In the genomic region with DNA sequence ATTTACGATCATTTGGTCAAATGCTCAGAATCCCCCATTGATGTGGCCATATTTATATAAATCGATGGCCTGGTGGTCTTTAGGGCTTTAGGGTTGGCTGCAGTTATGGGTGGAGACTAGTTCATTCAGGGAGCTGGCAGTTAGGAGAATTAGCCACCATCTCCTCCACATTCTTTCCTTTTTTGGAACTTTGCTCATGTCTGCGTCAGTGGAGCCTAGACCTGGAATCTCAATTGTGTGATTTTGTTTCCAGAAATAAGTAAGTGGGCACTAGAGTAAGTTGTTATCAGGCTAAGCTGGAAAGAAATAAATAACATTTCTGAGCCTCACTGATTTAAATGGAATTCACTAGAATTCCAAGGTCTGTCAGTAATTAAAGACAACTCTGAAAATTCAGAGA, we compare ENCODE assay signal across 19 cellular contexts. TPM values are rescaled to one million over a fixed set of nuclear protein-coding genes. Genes with fewer than 3 reads are reported as not detected.
DNase-seq lines count a peak whose midpoint lies in the region; ATAC-seq and TF ChIP-seq lines count a peak whose summit lies in the region.
"Had no signal": no experiment of that assay in that cellular context is flagged by ENCODE, and none has a peak within 500 bp of the region (broad histone marks: within the 10 kb centered on the region; RNA-seq: fewer than 3 reads in every experiment).

No MANE protein-coding gene starts in this region.

- TF ChIP-seq CTCF in fibroblast of the aortic adventitia (IDR thresholded peaks at IDR 0.05; ENCODE audit: insufficient read depth, low read length) (no peak), thyroid gland (IDR thresholded peaks at IDR 0.05) (no peak)

- peak; percentile 52 for DNase-seq in fibroblast of the aortic adventitia (ENCODE audit: low read depth)
- DNase-seq in left ventricle myocardium superior = no peak
- no peak for DNase-seq in mesenchymal stem cell
- peak in 1 of 2 donors; percentile 26 for DNase-seq in thyroid gland
- DNase-seq in T-helper 2 cell = no peak
- no peak for DNase-seq in putamen (ENCODE audit: low spot score)
- no peak for DNase-seq in CD4-positive, alpha-beta memory T cell
- DNase-seq: ACHN, AML-193, DMS79, NCI-H1417, NCI-H187 treated with DMSO at 0.1 percent for 48 hours, NCI-H226, NCI-H524 treated with DMSO at 0.1 percent for 48 hours, PC-3, RPMI8226 had no signal

- CTCF ChIA-PET in CD4-positive, alpha-beta memory T cell (lab: Charles Lee; ENCODE audit: partially characterized antibody) = no interaction called here

- ATAC-seq in left ventricle myocardium superior = peak; percentile 84
- ATAC-seq: PC-3 had no signal

- 74% methylated on average over 2 of the region's 3 CpGs for WGBS in mesenchymal stem cell
- WGBS in thyroid gland, 2 donors = 51 to 54% methylated on average over 3 of the region's 3 CpGs

- no peak overlapping the region for H2BK5ac ChIP-seq in mesenchymal stem cell (ENCODE audit: low read depth, low read length, poor library complexity, severe bottlenecking)

- H3K4me3 Mint-ChIP-seq in CD4-positive, alpha-beta memory T cell = no peak overlapping the region

- H3K4me2 ChIP-seq in mesenchymal stem cell (ENCODE audit: low read length, poor library complexity, severe bottlenecking) = no peak overlapping the region
- H3K4me2 ChIP-seq: KMS-11 had no signal

- H3K18ac ChIP-seq in mesenchymal stem cell (ENCODE audit: low read depth in 1 of 2, low read length in 2 of 2) = no peak overlapping the region

- no peak overlapping the region for H3K23ac ChIP-seq in mesenchymal stem cell (ENCODE audit: low read length in 2 of 2)

- no peak overlapping the region for H2BK120ac ChIP-seq in mesenchymal stem cell (ENCODE audit: low read depth, low read length)

- H3K4ac ChIP-seq in mesenchymal stem cell (ENCODE audit: low read depth in 1 of 2, low read length in 2 of 2) = no peak overlapping the region

- no peaks in the 10 kb centered on the region for H3K9me3 Mint-ChIP-seq in CD4-positive, alpha-beta memory T cell

- H2AK5ac ChIP-seq in mesenchymal stem cell (ENCODE audit: low read length, severe bottlenecking) = peak overlapping the region; percentile 96

- H3K27ac Mint-ChIP-seq in CD4-positive, alpha-beta memory T cell = no peak overlapping the region

- no peak overlapping the region for H3K27ac ChIP-seq in mesenchymal stem cell (ENCODE audit: low read length, poor library complexity, severe bottlenecking)
- H3K27ac ChIP-seq in thyroid gland = peak overlapping the region; percentile 82 to 94 (median 82)
- H3K27ac ChIP-seq in CD4-positive, alpha-beta memory T cell (ENCODE audit: low read depth, low read length) = no peak overlapping the region
- H3K27ac ChIP-seq: C4-2B, KMS-11 had no signal

- no peak overlapping the region for H2BK12ac ChIP-seq in mesenchymal stem cell (ENCODE audit: low read length in 2 of 2)

- intact Hi-C loops in left ventricle myocardium superior (cut with micrococcal nuclease) (no loop called here), thyroid gland (cut with DNase I) (no loop called here)
- intact Hi-C loops in CD4-positive, alpha-beta memory T cell (cut with micrococcal nuclease) = no loop called here

- TF ChIP-seq POLR2A in thyroid gland (IDR thresholded peaks at IDR 0.05) = peak in 1 of 2 donors; percentile 26

- H3K27me3 ChIP-seq in mesenchymal stem cell (ENCODE audit: control insufficient read depth in 1 of 2, insufficient read depth in 1 of 2, low read length in 2 of 2) = no peaks in the 10 kb centered on the region
- H3K27me3 ChIP-seq in thyroid gland = no peaks in the 10 kb centered on the region
- no peaks in the 10 kb centered on the region for H3K27me3 ChIP-seq in CD4-positive, alpha-beta memory T cell (ENCODE audit: insufficient read depth, low read length)

- H3K4me1 Mint-ChIP-seq in CD4-positive, alpha-beta memory T cell = no peaks in the 10 kb centered on the region

- no peak overlapping the region for H4K91ac ChIP-seq in mesenchymal stem cell (ENCODE audit: low read length)

- H2BK15ac ChIP-seq in mesenchymal stem cell (ENCODE audit: low read depth, poor library complexity, severe bottlenecking) = no peak overlapping the region

- H2AFZ ChIP-seq in mesenchymal stem cell (ENCODE audit: low read depth, low read length) = no peak overlapping the region

- H3K9me3 ChIP-seq in mesenchymal stem cell (ENCODE audit: control insufficient read depth, low read length) (no peaks in the 10 kb centered on the region), thyroid gland (no peaks in the 10 kb centered on the region)
- no peaks in the 10 kb centered on the region for H3K9me3 ChIP-seq in CD4-positive, alpha-beta memory T cell (ENCODE audit: control insufficient read depth in 1 of 2, low read length in 2 of 2)

- peaks cover 3% of the 10 kb centered on the region in 2 donors for H3K27me3 Mint-ChIP-seq in CD4-positive, alpha-beta memory T cell

- H3K4me3 ChIP-seq in fibroblast of the aortic adventitia (ENCODE audit: low read depth, low read length) = no peak overlapping the region
- H3K4me3 ChIP-seq in mesenchymal stem cell (ENCODE audit: insufficient read depth in 1 of 2, low read depth in 1 of 2, low read length in 2 of 2) = no peak overlapping the region
- H3K4me3 ChIP-seq in thyroid gland (replicated peaks in 1 of 3) = no peak overlapping the region
- no peak overlapping the region for H3K4me3 ChIP-seq in CD4-positive, alpha-beta memory T cell (ENCODE audit: low read length in 2 of 2)

- no peak overlapping the region for H4K8ac ChIP-seq in mesenchymal stem cell (ENCODE audit: low read length)

- no peak overlapping the region for H3K9ac ChIP-seq in mesenchymal stem cell (ENCODE audit: low read length)
- H3K9ac ChIP-seq: KMS-11 had no signal

- peaks cover 4% of the 10 kb centered on the region for H3K4me1 ChIP-seq in mesenchymal stem cell (ENCODE audit: control insufficient read depth, insufficient read depth, low read depth, low read length)
- H3K4me1 ChIP-seq in thyroid gland = peaks cover 21 to 35% of the 10 kb centered on the region in 2 donors
- H3K4me1 ChIP-seq in CD4-positive, alpha-beta memory T cell (ENCODE audit: insufficient read depth, low read length) = no peaks in the 10 kb centered on the region

- POLR2A ChIA-PET in CD4-positive, alpha-beta memory T cell (lab: Charles Lee; ENCODE audit: partially characterized antibody) = no interaction called here

- no peaks in the 10 kb centered on the region for H3K36me3 Mint-ChIP-seq in CD4-positive, alpha-beta memory T cell

- no peaks in the 10 kb centered on the region for H3K79me1 ChIP-seq in mesenchymal stem cell (replicated peaks; ENCODE audit: low read length, poor library complexity, severe bottlenecking)

- H3K14ac ChIP-seq in mesenchymal stem cell (ENCODE audit: low read length in 2 of 2) = no peak overlapping the region

- no peaks in the 10 kb centered on the region for H3K36me3 ChIP-seq in mesenchymal stem cell (ENCODE audit: control insufficient read depth in 1 of 2, insufficient read depth in 2 of 2, low read depth in 1 of 2, low read length in 2 of 2)
- H3K36me3 ChIP-seq in thyroid gland = no peaks in the 10 kb centered on the region
- no peaks in the 10 kb centered on the region for H3K36me3 ChIP-seq in CD4-positive, alpha-beta memory T cell (ENCODE audit: insufficient read depth, low read length)

RNA-seq across cellular contexts. Expression of a gene that starts 29.0 kb away (rescaled TPM):
- total RNA-seq in fibroblast of the aortic adventitia (ENCODE audit: low replicate concordance) = 38.9 and 95.1 TPM in 2 replicates
- 21.2 TPM for total RNA-seq in left ventricle myocardium superior
- 112 TPM for polyA plus RNA-seq in mesenchymal stem cell (2013, experiment 1 of 2)
- polyA plus RNA-seq in mesenchymal stem cell (2013, experiment 2 of 2) = 114 TPM
- 100 to 1,000 TPM in 1 of 4 donors, 10 to 100 TPM in 3; 74.8 to 110 (median 90.6) TPM for total RNA-seq in thyroid gland
- total RNA-seq in CD4-positive, alpha-beta memory T cell = 100 to 1,000 TPM; 108 to 111 TPM
- 100 to 1,000 TPM; 108 to 125 TPM for polyA plus RNA-seq in CD4-positive, alpha-beta memory T cell
- total RNA-seq: HT-29 had no signal

Comparison
In these comparisons a context has a peak if more than half of its experiments do, and no peak if none do; other contexts are left out.
1. H3K27ac ChIP-seq: peak in thyroid gland (3 of 3); none in mesenchymal stem cell (single experiment) and CD4-positive, alpha-beta memory T cell (single experiment).